ENCODE assay signal across 19 cellular contexts in genomic region chr3:51887620-51888019, GRCh38. TPM values are rescaled to one million over a fixed set of nuclear protein-coding genes. Genes with fewer than 3 reads are reported as not detected.
A peak's percentile ranks its signal among the peaks of the same experiment; 100 is the strongest.
DNase-seq lines count a peak whose midpoint lies in the region; ATAC-seq and TF ChIP-seq lines count a peak whose summit lies in the region.
"Had no signal": no experiment of that assay in that cellular context is flagged by ENCODE, and none has a peak within 500 bp of the region (broad histone marks: within the 10 kb centered on the region; RNA-seq: fewer than 3 reads in every experiment).

No MANE protein-coding gene starts in this region.

- H2AFZ ChIP-seq in mammary epithelial cell (ENCODE audit: low read depth, low read length) = no peak overlapping the region
- H2AFZ ChIP-seq: GM23338 had no signal

- H3K36me3 ChIP-seq in mammary epithelial cell (ENCODE audit: insufficient read depth, low read length) (no peaks in the 10 kb centered on the region), left lung (no peaks in the 10 kb centered on the region)
- H3K36me3 ChIP-seq: BE2C, SJCRH30 had no signal

- H3K9ac ChIP-seq in mammary epithelial cell (ENCODE audit: insufficient read depth, low read length) = no peak overlapping the region

- dilution Hi-C loops in mammary epithelial cell (cut with HindIII; ENCODE audit: low sequenced_read_pairs) = no loop called here

- H3K27ac Mint-ChIP-seq in stimulated activated naive B cell treated with anti-CD40 and anti-IgM and Interleukin-4, amounts not matched to agents 10 μg/mL and 1 μg/mL and 100 μg/mL, for 72 hours = no peak overlapping the region
- H3K27ac Mint-ChIP-seq in T-helper 17 cell = no peak overlapping the region
- H3K27ac Mint-ChIP-seq: CD4-positive, alpha-beta memory T cell; GM23338 had no signal

- ATAC-seq in left lung = peak; percentile 25
- no peak for ATAC-seq in stimulated activated naive B cell treated with anti-CD40 and anti-IgM and Interleukin-4, amounts not matched to agents 10 μg/mL and 1 μg/mL and 100 μg/mL, for 72 hours (replicated peaks)
- no peak for ATAC-seq in HG03521 (IDR thresholded peaks at IDR 0.05; ENCODE audit: unreplicated experiment)
- no peak for ATAC-seq in T-helper 17 cell
- ATAC-seq: GM23338 had no signal

- CTCF ChIA-PET in mammary epithelial cell (lab: Charles Lee; ENCODE audit: low non-redundant PET) = no interaction called here

- DNase-seq in DMS53 (lab: John Stamatoyannopoulos, UW) = peak; percentile 40
- DNase-seq in DMS53 treated with DMSO at 0.1 percent for 48 hours (lab: John Stamatoyannopoulos, UW; ENCODE audit: unreplicated experiment) = no peak
- DNase-seq in mammary epithelial cell = peak; percentile 85
- DNase-seq in left lung = no peak
- DNase-seq in stimulated activated naive B cell treated with anti-CD40 and anti-IgM and Interleukin-4, amounts not matched to agents 10 μg/mL and 1 μg/mL and 100 μg/mL, for 72 hours = no peak
- DNase-seq in activated CD4-positive, alpha-beta T cell treated with anti-CD3 and anti-CD28 coated beads, Interleukin-2, amount 50 U/mL, for 4 hours = no peak
- no peak for DNase-seq in T-helper 17 cell
- DNase-seq: BE2C; CD4-positive, alpha-beta memory T cell; DND-41; MM.1S; NCI-H187; NCI-H345; NCI-H526; SJCRH30 had no signal

- intact Hi-C loops in mammary epithelial cell (cut with micrococcal nuclease) = no loop called here
- intact Hi-C loops in left lung (cut with DNase I) = no loop called here

- 55% methylated on average over 2 of the region's 2 CpGs for WGBS in mammary epithelial cell (ENCODE audit: low coverage, missing lambda C conversion rate)

- no peak overlapping the region for H3K4me3 Mint-ChIP-seq in stimulated activated naive B cell treated with anti-CD40 and anti-IgM and Interleukin-4, amounts not matched to agents 10 μg/mL and 1 μg/mL and 100 μg/mL, for 72 hours
- H3K4me3 Mint-ChIP-seq in T-helper 17 cell = no peak overlapping the region
- H3K4me3 Mint-ChIP-seq: CD4-positive, alpha-beta memory T cell; GM23338 had no signal

- H3K9me3 ChIP-seq in mammary epithelial cell (replicated peaks; ENCODE audit: insufficient read depth, low read length) = no peaks in the 10 kb centered on the region
- H3K9me3 ChIP-seq in left lung = no peaks in the 10 kb centered on the region
- H3K9me3 ChIP-seq in T-helper 17 cell (ENCODE audit: control insufficient read depth, low read length, poor library complexity, severe bottlenecking) = no peaks in the 10 kb centered on the region
- H3K9me3 ChIP-seq: BE2C, SJCRH30 had no signal

- BruUV-seq in mammary epithelial cell (replicated peaks; lab: Mats Ljungman, UMichigan) = no TSS peak

- H4K20me1 ChIP-seq in mammary epithelial cell (ENCODE audit: insufficient read depth, low read length) = no peaks in the 10 kb centered on the region

- H3K27me3 ChIP-seq in mammary epithelial cell (ENCODE audit: insufficient read depth, low read length) (no peaks in the 10 kb centered on the region), left lung (no peaks in the 10 kb centered on the region)
- H3K27me3 ChIP-seq: BE2C had no signal

- H3K4me1 Mint-ChIP-seq in stimulated activated naive B cell treated with anti-CD40 and anti-IgM and Interleukin-4, amounts not matched to agents 10 μg/mL and 1 μg/mL and 100 μg/mL, for 72 hours = no peaks in the 10 kb centered on the region
- H3K4me1 Mint-ChIP-seq in T-helper 17 cell = peaks cover 11% of the 10 kb centered on the region

- H3K9me3 Mint-ChIP-seq in stimulated activated naive B cell treated with anti-CD40 and anti-IgM and Interleukin-4, amounts not matched to agents 10 μg/mL and 1 μg/mL and 100 μg/mL, for 72 hours = no peaks in the 10 kb centered on the region
- H3K9me3 Mint-ChIP-seq: CD4-positive, alpha-beta memory T cell; GM23338 had no signal

- peaks cover 28 to 41% of the 10 kb centered on the region in 2 donors for H3K27me3 Mint-ChIP-seq in stimulated activated naive B cell treated with anti-CD40 and anti-IgM and Interleukin-4, amounts not matched to agents 10 μg/mL and 1 μg/mL and 100 μg/mL, for 72 hours
- H3K27me3 Mint-ChIP-seq in T-helper 17 cell = peaks cover 27% of the 10 kb centered on the region

- H3K4me2 ChIP-seq in mammary epithelial cell (ENCODE audit: insufficient read depth, low read depth, low read length) = peak overlapping the region; percentile 26
- H3K4me2 ChIP-seq: GM23338 had no signal

- H3K4me1 ChIP-seq in mammary epithelial cell (ENCODE audit: insufficient read depth, low read length) (peaks cover 11% of the 10 kb centered on the region), left lung (no peaks in the 10 kb centered on the region)
- H3K4me1 ChIP-seq: BE2C, SJCRH30 had no signal

- no peak overlapping the region for H3K27ac ChIP-seq in mammary epithelial cell (ENCODE audit: insufficient read depth, low read depth, low read length)
- no peak overlapping the region for H3K27ac ChIP-seq in left lung
- H3K27ac ChIP-seq: 22Rv1, SJCRH30 had no signal

- TF ChIP-seq CTCF in mammary epithelial cell (conservative IDR thresholded peaks at IDR 0.05 in 1 of 2, IDR thresholded peaks at IDR 0.05 in 1 of 2; ENCODE audit: extremely low read depth in 1 of 2, insufficient read depth in 1 of 2, low read depth in 1 of 2, low read length in 2 of 2) (no peak), left lung (IDR thresholded peaks at IDR 0.05) (no peak)

- in situ Hi-C loops in mammary epithelial cell (cut with MboI; ENCODE audit: low sequenced_read_pairs in 2 of 2) = no loop called here

- H3K4me3 ChIP-seq in mammary epithelial cell (replicated peaks in 1 of 3; ENCODE audit: insufficient read depth in 1 of 3, low read depth in 2 of 3, low read length in 3 of 3) (no peak overlapping the region), left lung (no peak overlapping the region)
- H3K4me3 ChIP-seq: GM23338, SJCRH30 had no signal

- H3K36me3 Mint-ChIP-seq in stimulated activated naive B cell treated with anti-CD40 and anti-IgM and Interleukin-4, amounts not matched to agents 10 μg/mL and 1 μg/mL and 100 μg/mL, for 72 hours = no peaks in the 10 kb centered on the region
- H3K36me3 Mint-ChIP-seq in T-helper 17 cell (ENCODE audit: low read depth) = peaks cover 5% of the 10 kb centered on the region
- H3K36me3 Mint-ChIP-seq: CD4-positive, alpha-beta memory T cell had no signal

- no peaks in the 10 kb centered on the region for H3K79me2 ChIP-seq in mammary epithelial cell (ENCODE audit: insufficient read depth, low read length)

RNA-seq across cellular contexts. Expression of gene IQCF5, which starts 12.2 kb away (rescaled TPM):
- total RNA-seq in mammary epithelial cell = not detected
- polyA plus RNA-seq in mammary epithelial cell = not detected
- polyA minus RNA-seq in mammary epithelial cell = not detected
- total RNA-seq in left lung = not detected
- total RNA-seq in T-helper 17 cell = not detected
- total RNA-seq: CD4-positive, alpha-beta memory T cell; GM23338; RPMI7951; SJCRH30 had no signal
- polyA plus RNA-seq: CD4-positive, alpha-beta memory T cell; GM23338 had no signal

RNA-seq across cellular contexts. Expression of gene IQCF1, which starts 15.5 kb away (rescaled TPM):
- total RNA-seq in mammary epithelial cell = not detected
- polyA plus RNA-seq in mammary epithelial cell = 0.17 TPM
- not detected for polyA minus RNA-seq in mammary epithelial cell
- total RNA-seq in left lung = not detected
- total RNA-seq in T-helper 17 cell = not detected
- total RNA-seq: CD4-positive, alpha-beta memory T cell; GM23338; RPMI7951; SJCRH30 had no signal
- polyA plus RNA-seq: CD4-positive, alpha-beta memory T cell; GM23338 had no signal

RNA-seq across cellular contexts. Expression of gene IQCF2, which starts 26.2 kb away (rescaled TPM):
- total RNA-seq in mammary epithelial cell = not detected
- not detected for polyA plus RNA-seq in mammary epithelial cell
- polyA minus RNA-seq in mammary epithelial cell = not detected
- not detected for total RNA-seq in left lung
- total RNA-seq in T-helper 17 cell = not detected
- total RNA-seq: CD4-positive, alpha-beta memory T cell; GM23338; RPMI7951; SJCRH30 had no signal
- polyA plus RNA-seq: CD4-positive, alpha-beta memory T cell; GM23338 had no signal

RNA-seq across cellular contexts. Expression of gene RRP9, which starts 54.1 kb away (rescaled TPM):
- 10 to 100 TPM; 22.3 to 44.5 TPM for total RNA-seq in mammary epithelial cell
- polyA plus RNA-seq in mammary epithelial cell = 42.5 TPM
- polyA minus RNA-seq in mammary epithelial cell = 39.6 TPM
- total RNA-seq in left lung = 10 to 100 TPM; 14.5 to 25.7 TPM
- total RNA-seq in T-helper 17 cell = 10 to 100 TPM in 1 of 2 donors, 1 to 10 TPM in 1; 9.5 to 10.9 TPM

RNA-seq across cellular contexts. Expression of gene PARP3, which starts 54.5 kb away (rescaled TPM):
- total RNA-seq in mammary epithelial cell = 10 to 100 TPM; 16.1 to 19.7 TPM
- polyA plus RNA-seq in mammary epithelial cell = 8.7 TPM
- polyA minus RNA-seq in mammary epithelial cell = 5.4 TPM
- total RNA-seq in left lung = 10 to 100 TPM; 21.0 to 21.4 TPM
- total RNA-seq in T-helper 17 cell = 10 to 100 TPM in 1 of 2 donors, 1 to 10 TPM in 1; 8.9 to 11.4 TPM

Comparison
In these comparisons a context has a peak if more than half of its experiments do, and no peak if none do; other contexts are left out.
1. DNase-seq: peak in DMS53 (single experiment) and mammary epithelial cell (single experiment); none in DMS53 treated with DMSO at 0.1 percent for 48 hours (single experiment), left lung (0 of 2), stimulated activated naive B cell treated with anti-CD40 and anti-IgM and Interleukin-4, amounts not matched to agents 10 μg/mL and 1 μg/mL and 100 μg/mL, for 72 hours (single experiment), activated CD4-positive, alpha-beta T cell treated with anti-CD3 and anti-CD28 coated beads, Interleukin-2, amount 50 U/mL, for 4 hours (0 of 2) and T-helper 17 cell (0 of 3).